In genomic region chr1:161020573-161021167, GRCh38 we compare ENCODE assay signal across 1 cellular context.
A peak's percentile ranks its signal among the peaks of the same experiment; 100 is the strongest.
TF ChIP-seq lines count a peak whose summit lies in the region.

F11R (minus strand) TSS chr1:161021152; CDS start chr1:161021073, 79 bp downstream.

TF ChIP-seq in H1, 55 proteins besides CTCF, POLR2A, EP300 and RAD21:
- TF ChIP-seq CREB1 (IDR thresholded peaks at IDR 0.05) (no peak; the same call in 1 of the 2 replicates), PHF8 (conservative IDR thresholded peaks at IDR 0.05; ENCODE audit: low read depth, low read length) (peak; percentile 68; the same call in 1 of the 2 replicates), TEAD4 (IDR thresholded peaks at IDR 0.05; ENCODE audit: low read depth, low read length) (no peak), SIN3A (conservative IDR thresholded peaks at IDR 0.05 in 1 of 2, IDR thresholded peaks at IDR 0.05 in 1 of 2; ENCODE audit: low read depth in 1 of 2, low read length in 2 of 2) (peak; percentile 68 to 77; a peak in 2 of 4 replicates), BRCA1 (IDR thresholded peaks at IDR 0.05; ENCODE audit: low read depth, low read length) (no peak), TBP (IDR thresholded peaks at IDR 0.05; ENCODE audit: low read depth, low read length) (0 out of 2 replicates have a peak, but pooled peaks have one; percentile 3), TAF1 (IDR thresholded peaks at IDR 0.05; ENCODE audit: low read depth, low read length) (peak; percentile 79), SAP30 (IDR thresholded peaks at IDR 0.05; ENCODE audit: insufficient read depth, insufficient replicate concordance, low read length) (no peak), POLR2AphosphoS5 (IDR thresholded peaks at IDR 0.05; ENCODE audit: low read depth, low read length) (peak; percentile 59), YY1 (IDR thresholded peaks at IDR 0.05; ENCODE audit: low read depth, low read length) (no peak), USF2 (IDR thresholded peaks at IDR 0.05; ENCODE audit: low read length) (no peak), CHD2 (IDR thresholded peaks at IDR 0.05; ENCODE audit: low read length) (no peak), ASH2L (IDR thresholded peaks at IDR 0.05; ENCODE audit: low read length) (peak; percentile 63)
